1 cellular context compared by ENCODE assay signal in the genomic region with DNA sequence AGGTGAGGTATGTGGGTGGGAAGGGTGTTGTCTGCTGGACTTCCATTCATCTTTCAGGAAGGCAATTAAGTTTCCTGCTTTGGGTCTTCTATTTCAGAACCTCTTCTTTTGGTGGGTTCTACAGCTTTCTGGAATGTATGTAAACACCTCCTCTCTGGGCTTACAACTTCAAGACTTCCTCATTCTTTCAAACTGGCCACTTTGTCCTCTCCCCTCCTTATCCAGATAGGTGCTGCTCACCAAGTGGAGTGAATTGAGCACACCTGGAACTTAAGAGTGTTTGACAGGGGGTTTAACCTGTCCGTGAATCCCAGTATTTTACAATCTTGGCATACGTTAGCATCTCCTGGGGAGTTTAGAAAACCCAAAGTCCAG.
TF ChIP-seq lines count a peak whose summit lies in the region.

No MANE protein-coding gene starts in this region.

TF ChIP-seq in SK-N-SH treated with all-trans-retinoic acid at 6 μM for 48 hours, 23 proteins besides CTCF, POLR2A, EP300 and RAD21 (continued from another document):
- TF ChIP-seq, protein P1, sequence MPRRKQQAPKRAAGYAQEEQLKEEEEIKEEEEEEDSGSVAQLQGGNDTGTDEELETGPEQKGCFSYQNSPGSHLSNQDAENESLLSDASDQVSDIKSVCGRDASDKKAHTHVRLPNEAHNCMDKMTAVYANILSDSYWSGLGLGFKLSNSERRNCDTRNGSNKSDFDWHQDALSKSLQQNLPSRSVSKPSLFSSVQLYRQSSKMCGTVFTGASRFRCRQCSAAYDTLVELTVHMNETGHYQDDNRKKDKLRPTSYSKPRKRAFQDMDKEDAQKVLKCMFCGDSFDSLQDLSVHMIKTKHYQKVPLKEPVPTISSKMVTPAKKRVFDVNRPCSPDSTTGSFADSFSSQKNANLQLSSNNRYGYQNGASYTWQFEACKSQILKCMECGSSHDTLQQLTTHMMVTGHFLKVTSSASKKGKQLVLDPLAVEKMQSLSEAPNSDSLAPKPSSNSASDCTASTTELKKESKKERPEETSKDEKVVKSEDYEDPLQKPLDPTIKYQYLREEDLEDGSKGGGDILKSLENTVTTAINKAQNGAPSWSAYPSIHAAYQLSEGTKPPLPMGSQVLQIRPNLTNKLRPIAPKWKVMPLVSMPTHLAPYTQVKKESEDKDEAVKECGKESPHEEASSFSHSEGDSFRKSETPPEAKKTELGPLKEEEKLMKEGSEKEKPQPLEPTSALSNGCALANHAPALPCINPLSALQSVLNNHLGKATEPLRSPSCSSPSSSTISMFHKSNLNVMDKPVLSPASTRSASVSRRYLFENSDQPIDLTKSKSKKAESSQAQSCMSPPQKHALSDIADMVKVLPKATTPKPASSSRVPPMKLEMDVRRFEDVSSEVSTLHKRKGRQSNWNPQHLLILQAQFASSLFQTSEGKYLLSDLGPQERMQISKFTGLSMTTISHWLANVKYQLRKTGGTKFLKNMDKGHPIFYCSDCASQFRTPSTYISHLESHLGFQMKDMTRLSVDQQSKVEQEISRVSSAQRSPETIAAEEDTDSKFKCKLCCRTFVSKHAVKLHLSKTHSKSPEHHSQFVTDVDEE (CRISPR knock-in tag; IDR thresholded peaks at IDR 0.05), result no peak
- TF ChIP-seq ZNF8 (CRISPR knock-in tag; IDR thresholded peaks at IDR 0.05) (no peak), GLIS3 (CRISPR knock-in tag; IDR thresholded peaks at IDR 0.05) (no peak), PPARA (CRISPR knock-in tag; IDR thresholded peaks at IDR 0.05; ENCODE audit: borderline replicate concordance) (no peak), CSDC2 (CRISPR knock-in tag; IDR thresholded peaks at IDR 0.05) (no peak), SNAI2 (CRISPR knock-in tag; IDR thresholded peaks at IDR 0.05) (no peak), ARNTL (CRISPR knock-in tag; IDR thresholded peaks at IDR 0.05; ENCODE audit: borderline replicate concordance, low read depth) (no peak)
